ENCODE assay signal across 10 cellular contexts in the genomic region with DNA sequence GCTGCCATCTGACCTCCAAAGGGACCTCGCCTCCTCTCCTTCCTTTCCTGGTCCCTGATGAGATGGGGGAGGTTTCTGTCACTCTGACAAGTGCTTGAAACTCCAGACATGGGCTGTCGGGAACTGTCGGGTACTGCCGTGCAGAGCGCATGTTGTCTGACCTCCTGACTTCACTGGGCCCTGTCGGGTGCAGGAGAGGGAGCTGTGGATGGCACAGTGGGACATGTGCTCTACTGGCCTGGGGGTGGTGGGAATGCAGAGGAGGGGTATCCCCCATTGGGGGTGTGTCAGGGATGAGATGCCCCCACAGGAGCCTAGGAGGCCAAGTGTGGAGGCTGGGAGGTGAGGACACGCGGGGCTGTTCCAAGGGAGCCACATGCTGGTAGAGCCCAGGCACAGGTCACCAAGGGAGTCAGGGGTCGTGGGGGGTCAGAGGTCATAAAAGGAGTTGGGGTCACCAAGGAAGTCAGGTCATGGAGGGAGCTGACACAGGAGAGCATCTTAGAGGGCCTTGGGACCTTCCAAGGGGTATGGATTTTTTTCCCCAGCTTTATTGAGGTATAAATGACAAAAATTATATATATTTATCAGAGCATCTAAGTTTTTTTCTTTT. TPM values are rescaled to one million over a fixed set of nuclear protein-coding genes. Genes with fewer than 3 reads are reported as not detected.
DNase-seq lines count a peak whose midpoint lies in the region; ATAC-seq and TF ChIP-seq lines count a peak whose summit lies in the region.
"Had no signal": no experiment of that assay in that cellular context is flagged by ENCODE, and none has a peak within 500 bp of the region (broad histone marks: within the 10 kb centered on the region; RNA-seq: fewer than 3 reads in every experiment).

No MANE protein-coding gene starts in this region.

- peaks cover 14% of the 10 kb centered on the region for H3K36me3 Mint-ChIP-seq in neural progenitor cell
- H3K36me3 Mint-ChIP-seq in activated CD4-positive, alpha-beta T cell treated with anti-CD3 and anti-CD28 coated beads, Interleukin-2, amount 10 ng/mL, durations not matched to agents 24 days and 14 days (ENCODE audit: low read depth) = peaks cover under 1% of the 10 kb centered on the region

- H3K4me1 Mint-ChIP-seq in neural progenitor cell = peaks cover 76% of the 10 kb centered on the region
- no peaks in the 10 kb centered on the region for H3K4me1 Mint-ChIP-seq in activated CD4-positive, alpha-beta T cell treated with anti-CD3 and anti-CD28 coated beads, Interleukin-2, amount 10 ng/mL, durations not matched to agents 24 days and 14 days

- no peak for TF ChIP-seq CTCF in cardiac muscle cell (IDR thresholded peaks at IDR 0.05; ENCODE audit: low read depth, low read length)
- TF ChIP-seq CTCF in neural progenitor cell (IDR thresholded peaks at IDR 0.05) = no peak
- TF ChIP-seq CTCF in tibial nerve (IDR thresholded peaks at IDR 0.05) = no peak

- H3K4me1 ChIP-seq in cardiac muscle cell (ENCODE audit: low read depth) = peaks cover 28% of the 10 kb centered on the region
- H3K4me1 ChIP-seq in neural progenitor cell = peaks cover 46% of the 10 kb centered on the region
- peaks cover 3 to 63% (median 38%) of the 10 kb centered on the region in 4 donors for H3K4me1 ChIP-seq in tibial nerve

- no peaks in the 10 kb centered on the region for H3K79me2 ChIP-seq in neural progenitor cell (ENCODE audit: low read depth)

- peaks cover 3% of the 10 kb centered on the region for H3K27me3 Mint-ChIP-seq in neural progenitor cell (ENCODE audit: insufficient read depth, low read depth)
- no peaks in the 10 kb centered on the region for H3K27me3 Mint-ChIP-seq in activated CD4-positive, alpha-beta T cell treated with anti-CD3 and anti-CD28 coated beads, Interleukin-2, amount 10 ng/mL, durations not matched to agents 24 days and 14 days

- TF ChIP-seq EP300 in tibial nerve (IDR thresholded peaks at IDR 0.05) = no peak

- no peak overlapping the region for H3K9ac ChIP-seq in neural progenitor cell

- H3K9me3 ChIP-seq in cardiac muscle cell (ENCODE audit: low read depth) = no peaks in the 10 kb centered on the region
- no peaks in the 10 kb centered on the region for H3K9me3 ChIP-seq in neural progenitor cell (ENCODE audit: low read depth)
- H3K9me3 ChIP-seq in tibial nerve = no peaks in the 10 kb centered on the region

- H3K9me3 Mint-ChIP-seq in neural progenitor cell = no peaks in the 10 kb centered on the region
- H3K9me3 Mint-ChIP-seq in activated CD4-positive, alpha-beta T cell treated with anti-CD3 and anti-CD28 coated beads, Interleukin-2, amount 10 ng/mL, durations not matched to agents 24 days and 14 days = no peaks in the 10 kb centered on the region

- H3K27ac ChIP-seq in cardiac muscle cell = peak overlapping the region; percentile 77
- H3K27ac ChIP-seq in neural progenitor cell = peak overlapping the region; percentile 80
- peak overlapping the region; percentile 64 to 92 (median 77) for H3K27ac ChIP-seq in tibial nerve

- DNase-seq in astrocyte of the hippocampus (ENCODE audit: low read depth, low spot score) (peak; percentile 13), cardiac muscle cell (ENCODE audit: low read depth in 1 of 2, low spot score in 1 of 2) (peak in 1 of 2 donors; percentile 67), neural progenitor cell (ENCODE audit: low spot score) (no peak), tibial nerve (ENCODE audit: low spot score in 2 of 2) (no peak), NCI-H187 treated with DMSO at 0.1 percent for 48 hours (lab: John Stamatoyannopoulos, UW) (no peak), NCI-H345 treated with DMSO at 0.1 percent for 48 hours (lab: John Stamatoyannopoulos, UW; ENCODE audit: unreplicated experiment) (no peak)
- no peak for DNase-seq in activated CD4-positive, alpha-beta T cell treated with anti-CD3 and anti-CD28 coated beads, Interleukin-2, amount 10 ng/mL, durations not matched to agents 24 days and 14 days
- DNase-seq: erythroblast, NCI-H2029 had no signal

- H3F3A ChIP-seq in neural progenitor cell (ENCODE audit: low read depth) = peaks cover 22% of the 10 kb centered on the region

- H3K36me3 ChIP-seq in cardiac muscle cell (no peaks in the 10 kb centered on the region), neural progenitor cell (no peaks in the 10 kb centered on the region), tibial nerve (peaks cover 0 to 31% (median 0%) of the 10 kb centered on the region in 3 donors)

- intact Hi-C loops in activated CD4-positive, alpha-beta T cell treated with anti-CD3 and anti-CD28 coated beads, Interleukin-2, amount 10 ng/mL, durations not matched to agents 24 days and 14 days (cut with micrococcal nuclease) = no loop called here

- no peak overlapping the region for H2AFZ ChIP-seq in neural progenitor cell (replicated peaks)

- peak overlapping the region; percentile 41 for H3K4me3 Mint-ChIP-seq in neural progenitor cell
- no peak overlapping the region for H3K4me3 Mint-ChIP-seq in activated CD4-positive, alpha-beta T cell treated with anti-CD3 and anti-CD28 coated beads, Interleukin-2, amount 10 ng/mL, durations not matched to agents 24 days and 14 days

- peak overlapping the region; percentile 91 for H3K27ac Mint-ChIP-seq in neural progenitor cell
- H3K27ac Mint-ChIP-seq in activated CD4-positive, alpha-beta T cell treated with anti-CD3 and anti-CD28 coated beads, Interleukin-2, amount 10 ng/mL, durations not matched to agents 24 days and 14 days = no peak overlapping the region

- peak overlapping the region; percentile 33 for H3K4me2 ChIP-seq in neural progenitor cell

- no peak overlapping the region for H3K4me3 ChIP-seq in cardiac muscle cell
- no peak overlapping the region for H3K4me3 ChIP-seq in neural progenitor cell
- H3K4me3 ChIP-seq in tibial nerve = no peak overlapping the region

- 55 to 56% methylated on average over 9 of the region's 9 CpGs for WGBS in tibial nerve, 2 donors

- no peak for ATAC-seq in GM21786 (IDR thresholded peaks at IDR 0.05; ENCODE audit: unreplicated experiment)

- no peaks in the 10 kb centered on the region for H3K27me3 ChIP-seq in cardiac muscle cell
- no peaks in the 10 kb centered on the region for H3K27me3 ChIP-seq in neural progenitor cell
- no peaks in the 10 kb centered on the region for H3K27me3 ChIP-seq in tibial nerve

- peaks cover 28% of the 10 kb centered on the region for H4K20me1 ChIP-seq in neural progenitor cell (ENCODE audit: low read depth)

- TF ChIP-seq POLR2A in tibial nerve (IDR thresholded peaks at IDR 0.05) = no peak

RNA-seq across cellular contexts. Expression of gene TMEM120A, which starts 30.9 kb away (rescaled TPM):
- total RNA-seq in cardiac muscle cell (20.0 and 24.6 TPM in 2 replicates), neural progenitor cell (ENCODE audit: low replicate concordance) (9.4 and 10.4 TPM in 2 replicates), tibial nerve (100 to 1,000 TPM in 1 of 4 donors, 10 to 100 TPM in 3; 38.7 to 108 (median 53.2) TPM)
- polyA plus RNA-seq in cardiac muscle cell = 56.9 and 69.9 TPM in 2 replicates
- 36.1 and 38.2 TPM in 2 replicates for total RNA-seq in activated CD4-positive, alpha-beta T cell treated with anti-CD3 and anti-CD28 coated beads, Interleukin-2, amount 10 ng/mL, durations not matched to agents 24 days and 14 days

RNA-seq across cellular contexts. Expression of gene POR, which starts 48.5 kb away (rescaled TPM):
- total RNA-seq in cardiac muscle cell (95.6 and 97.9 TPM in 2 replicates), neural progenitor cell (ENCODE audit: low replicate concordance) (38.6 and 61.0 TPM in 2 replicates), tibial nerve (100 to 1,000 TPM in 2 of 4 donors, 10 to 100 TPM in 2; 66.6 to 244 (median 107) TPM)
- polyA plus RNA-seq in cardiac muscle cell = 87.9 and 101 TPM in 2 replicates
- total RNA-seq in activated CD4-positive, alpha-beta T cell treated with anti-CD3 and anti-CD28 coated beads, Interleukin-2, amount 10 ng/mL, durations not matched to agents 24 days and 14 days = 69.4 and 75.0 TPM in 2 replicates
